In the genomic region with DNA sequence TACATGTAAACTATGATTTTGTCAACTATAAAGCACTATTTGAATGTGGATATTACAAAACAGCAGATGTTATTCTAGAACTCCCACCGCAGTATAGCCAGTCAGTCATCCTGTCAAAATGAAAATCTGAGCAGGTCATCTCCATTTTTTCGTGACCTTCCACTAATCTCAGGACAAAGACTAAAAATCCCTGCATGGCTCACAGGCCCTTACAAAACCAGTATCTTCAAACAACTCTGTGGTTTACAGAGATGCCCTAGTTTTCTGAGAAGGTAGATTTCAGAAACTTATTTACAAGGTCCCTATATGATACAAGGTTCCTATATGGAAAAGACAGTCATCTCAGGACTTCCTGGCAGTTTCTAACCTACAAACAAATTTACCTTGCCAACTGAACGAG, we compare ENCODE assay signal across 1 cellular context.
TF ChIP-seq lines count a peak whose summit lies in the region.

No MANE protein-coding gene starts in this region.

TF ChIP-seq in GM12878, 131 proteins besides CTCF, POLR2A, EP300 and RAD21:
- peak; percentile 16; the same call in 1 of the 2 replicates for TF ChIP-seq JUNB (IDR thresholded peaks at IDR 0.05)
- TF ChIP-seq RUNX3 (IDR thresholded peaks at IDR 0.05; ENCODE audit: low read length), result peak; percentile 6; the same call in 1 of the 2 replicates
TF ChIP-seq in GM12878: peak in this region for 2; not testable (repeated sequence) for 129.
